In genomic region chr22:34105461-34106062, GRCh38 we compare ENCODE assay signal across 8 cellular contexts.
DNase-seq lines count a peak whose midpoint lies in the region; ATAC-seq and TF ChIP-seq lines count a peak whose summit lies in the region.

No MANE protein-coding gene starts in this region.

- H3K36me3 ChIP-seq in SJSA1, result no peaks in the 10 kb centered on the region
- H3K36me3 ChIP-seq in smooth muscle cell (ENCODE audit: low read depth), result no peaks in the 10 kb centered on the region

- no peaks in the 10 kb centered on the region for H3F3A ChIP-seq in smooth muscle cell (ENCODE audit: low read depth)

- H3K4me3 Mint-ChIP-seq in Calu3 (ENCODE audit: low read depth, unreplicated experiment), result no peak overlapping the region

- CTCF ChIA-PET in Calu3 (lab: Charles Lee), result interaction anchor here (0.5 kb wide), 1 partner anchor 455 kb away, joined by 4 read pairs; no protein-coding TSS in a partner anchor

- H3K27ac ChIP-seq in HL-60 (replicated peaks) (no peak overlapping the region), SJSA1 (no peak overlapping the region), smooth muscle cell (ENCODE audit: low read depth) (no peak overlapping the region)

- no peaks in the 10 kb centered on the region for H3K4me1 ChIP-seq in SJSA1 (replicated peaks)
- no peaks in the 10 kb centered on the region for H3K4me1 ChIP-seq in smooth muscle cell (ENCODE audit: low read depth)

- H4K20me1 ChIP-seq in smooth muscle cell (ENCODE audit: low read depth), result no peaks in the 10 kb centered on the region

- no TSS peak for BruUV-seq in Calu3 (replicated peaks; lab: Mats Ljungman, UMichigan)

- peaks cover 28% of the 10 kb centered on the region for H3K9me3 Mint-ChIP-seq in Calu3 (ENCODE audit: low read depth, unreplicated experiment)

- TF ChIP-seq CTCF in Calu3 (IDR thresholded peaks at IDR 0.05; ENCODE audit: unreplicated experiment) (no peak), HL-60 (IDR thresholded peaks at IDR 0.05; ENCODE audit: insufficient read depth, low read length) (peak; percentile 53), smooth muscle cell (IDR thresholded peaks at IDR 0.05; ENCODE audit: borderline replicate concordance, insufficient read depth, poor library complexity, severe bottlenecking) (peak; percentile 53)

- intact Hi-C loops in Calu3 (cut with micrococcal nuclease; ENCODE audit: unreplicated experiment), result no loop called here
- intact Hi-C loops in left ventricle myocardium superior (cut with micrococcal nuclease), result no loop called here

- no peak overlapping the region for H3K4me2 ChIP-seq in smooth muscle cell

- no peaks in the 10 kb centered on the region for H3K27me3 Mint-ChIP-seq in Calu3 (ENCODE audit: unreplicated experiment)

- H3K36me3 Mint-ChIP-seq in Calu3 (ENCODE audit: insufficient read depth, unreplicated experiment), result no peaks in the 10 kb centered on the region

- WGBS in smooth muscle cell (ENCODE audit: low lambda C conversion rate), result 15% methylated on average over 10 of the region's 10 CpGs

- H3K9me3 ChIP-seq in SJSA1 (replicated peaks) (no peaks in the 10 kb centered on the region), smooth muscle cell (replicated peaks; ENCODE audit: low read depth) (no peaks in the 10 kb centered on the region)

- no peaks in the 10 kb centered on the region for H3K79me2 ChIP-seq in smooth muscle cell (ENCODE audit: low read depth)

- no peaks in the 10 kb centered on the region for H3K4me1 Mint-ChIP-seq in Calu3 (ENCODE audit: low read depth, unreplicated experiment)

- ATAC-seq in left ventricle myocardium superior, result peak; percentile 85
- no peak for ATAC-seq in HG02970 (IDR thresholded peaks at IDR 0.05; ENCODE audit: low FRiP score, unreplicated experiment)

- H3K27ac Mint-ChIP-seq in Calu3 (ENCODE audit: unreplicated experiment), result no peak overlapping the region

- H3K27me3 ChIP-seq in HL-60 (ENCODE audit: insufficient read depth, poor library complexity, severe bottlenecking) (no peaks in the 10 kb centered on the region), SJSA1 (replicated peaks) (no peaks in the 10 kb centered on the region), smooth muscle cell (ENCODE audit: low read depth) (no peaks in the 10 kb centered on the region)

- no peak overlapping the region for H3K9ac ChIP-seq in smooth muscle cell (ENCODE audit: low read depth)

- peak; percentile 3 for DNase-seq in Calu3
- peak in 1 of 2 experiments; percentile 20 for DNase-seq in HL-60 (ENCODE audit: low read depth in 1 of 2, low spot score in 1 of 2)
- peak; percentile 5 to 45 for DNase-seq in SJSA1 (ENCODE audit: low read depth in 1 of 2, low spot score in 2 of 2)
- peak; percentile 72 for DNase-seq in left ventricle myocardium superior
- no peak for DNase-seq in smooth muscle cell (lab: John Stamatoyannopoulos, UW; ENCODE audit: unreplicated experiment)
- no peak for DNase-seq in HPDE6-E6E7 (ENCODE audit: extremely low spot score)
- DNase-seq in SKM-1 treated with dmso at 0.1 percent for 144 hours (lab: John Stamatoyannopoulos, UW; ENCODE audit: unreplicated experiment), result no peak

- H3K4me3 ChIP-seq in HL-60 (replicated peaks; ENCODE audit: insufficient read depth, low read length) (no peak overlapping the region), SJSA1 (no peak overlapping the region), smooth muscle cell (no peak overlapping the region)

- no peak overlapping the region for H2AFZ ChIP-seq in smooth muscle cell (ENCODE audit: low read depth)

Comparison
In these comparisons a context has a peak if more than half of its experiments do, and no peak if none do; other contexts are left out.
1. DNase-seq: peak in Calu3 (single experiment), SJSA1 (2 of 2) and left ventricle myocardium superior (single experiment); none in smooth muscle cell (single experiment), HPDE6-E6E7 (single experiment) and SKM-1 treated with dmso at 0.1 percent for 144 hours (single experiment).